8 cellular contexts compared by ENCODE assay signal in the genomic region with DNA sequence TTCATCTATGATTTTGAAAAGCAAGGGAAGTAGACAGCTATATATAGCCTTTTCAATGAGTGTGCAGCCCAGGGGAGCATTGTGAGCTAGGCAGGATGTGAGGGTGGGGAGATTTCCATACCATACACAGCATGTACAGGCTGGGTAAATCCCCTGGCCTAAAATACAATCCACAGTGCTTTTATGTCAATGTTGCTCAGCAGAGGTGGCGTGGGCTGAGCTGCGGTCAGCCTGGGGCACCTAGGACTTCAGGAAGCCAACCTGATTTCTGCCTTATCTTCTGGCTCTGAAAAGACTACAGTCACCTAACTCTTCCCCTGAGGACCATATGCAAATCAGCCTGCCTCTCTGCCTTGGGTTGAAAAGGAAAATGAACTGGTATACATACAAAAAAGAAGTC. TPM values are rescaled to one million over a fixed set of nuclear protein-coding genes. Genes with fewer than 3 reads are reported as not detected.
DNase-seq lines count a peak whose midpoint lies in the region; ATAC-seq, FAIRE-seq and TF ChIP-seq lines count a peak whose summit lies in the region.

No MANE protein-coding gene starts in this region.

- no peaks in the 10 kb centered on the region for H3K36me3 ChIP-seq in esophagus muscularis mucosa

- 79% methylated on average over 2 of the region's 2 CpGs for WGBS in esophagus muscularis mucosa

- ATAC-seq in GM18499 (IDR thresholded peaks at IDR 0.05; ENCODE audit: insufficient read depth, unreplicated experiment) (peak; percentile 98), HG02884 (IDR thresholded peaks at IDR 0.05; ENCODE audit: unreplicated experiment) (peak; percentile 99)

- no peak for TF ChIP-seq CTCF in esophagus muscularis mucosa (IDR thresholded peaks at IDR 0.05)

- no peak for FAIRE-seq in H54 (lab: Jason Lieb, UNC)

- H3K27me3 ChIP-seq in esophagus muscularis mucosa = peaks cover 0 to 7% (median 0%) of the 10 kb centered on the region in 4 donors

- H3K4me3 ChIP-seq in esophagus muscularis mucosa = no peak overlapping the region

- DNase-seq in activated CD4-positive, CD25-positive, alpha-beta regulatory T cell (lab: John Stamatoyannopoulos, UW) = peak in 3 of 4 experiments; percentile 13 to 61 (median 47)
- DNase-seq in esophagus muscularis mucosa (ENCODE audit: extremely low spot score) (peak; percentile 83), HuH-7 (ENCODE audit: low spot score) (no peak), H54 (ENCODE audit: insufficient read length, low spot score) (no peak), RKO (ENCODE audit: low spot score) (no peak), iPS-NIHi7 (ENCODE audit: extremely low spot score) (no peak)

- TF ChIP-seq POLR2A in esophagus muscularis mucosa (IDR thresholded peaks at IDR 0.05; ENCODE audit: low read depth) (no peak), H54 (IDR thresholded peaks at IDR 0.05; ENCODE audit: low read depth, low read length) (no peak)

- TF ChIP-seq EP300 in esophagus muscularis mucosa (IDR thresholded peaks at IDR 0.05) = no peak

- intact Hi-C loops in esophagus muscularis mucosa (cut with DNase I) = no loop called here

- H3K9me3 ChIP-seq in esophagus muscularis mucosa = no peaks in the 10 kb centered on the region

- H3K4me1 ChIP-seq in esophagus muscularis mucosa = no peaks in the 10 kb centered on the region

- no peak overlapping the region for H3K27ac ChIP-seq in esophagus muscularis mucosa (replicated peaks in 1 of 4)

RNA-seq across cellular contexts. Expression of a gene that starts 6.3 kb away (rescaled TPM):
- not detected for total RNA-seq in esophagus muscularis mucosa

RNA-seq across cellular contexts. Expression of a gene that starts 8.2 kb away (rescaled TPM):
- 1 to 10 TPM in 3 of 4 donors, under 1 TPM in 1; 0.80 to 6.3 (median 1.6) TPM for total RNA-seq in esophagus muscularis mucosa

RNA-seq across cellular contexts. Expression of a gene that starts 29.7 kb away (rescaled TPM):
- 10 to 100 TPM in 3 of 4 donors, 1 to 10 TPM in 1; 8.4 to 12.5 (median 10.4) TPM for total RNA-seq in esophagus muscularis mucosa

Comparison
In these comparisons a context has a peak if more than half of its experiments do, and no peak if none do; other contexts are left out.
1. DNase-seq: peak in activated CD4-positive, CD25-positive, alpha-beta regulatory T cell (3 of 4) and esophagus muscularis mucosa (single experiment); none in HuH-7 (single experiment), H54 (single experiment), RKO (single experiment) and iPS-NIHi7 (single experiment).